ENCODE assay signal across 1 cellular context in the genomic region with DNA sequence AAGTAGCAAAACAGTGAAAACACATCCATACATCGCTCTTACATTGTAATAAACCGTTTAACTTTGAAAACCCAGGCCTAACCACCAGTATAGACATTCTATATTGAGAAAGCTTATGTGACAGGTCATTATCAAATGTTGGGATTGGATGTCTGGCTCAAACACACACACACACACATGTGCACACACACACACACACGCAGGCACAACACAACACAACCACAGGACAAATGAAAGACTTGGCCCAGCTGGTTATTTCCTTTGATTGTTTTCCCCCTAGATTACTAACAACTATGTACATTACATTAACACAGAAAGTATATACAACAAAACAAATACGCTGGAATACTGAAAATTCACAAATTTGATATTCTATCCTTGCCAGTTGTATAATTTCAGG.
TF ChIP-seq lines count a peak whose summit lies in the region.

No MANE protein-coding gene starts in this region.

TF ChIP-seq in HepG2, 621 proteins besides CTCF, POLR2A, EP300 and RAD21 (continued from another document):
- TF ChIP-seq CREM (IDR thresholded peaks at IDR 0.05) (no peak), CREM (CRISPR knock-in tag; IDR thresholded peaks at IDR 0.05) (no peak), THYN1 (CRISPR knock-in tag; IDR thresholded peaks at IDR 0.05; ENCODE audit: borderline replicate concordance, low read depth) (no peak), ZNF616 (CRISPR knock-in tag; IDR thresholded peaks at IDR 0.05; ENCODE audit: low read depth) (no peak), STAG1 (CRISPR knock-in tag; IDR thresholded peaks at IDR 0.05) (no peak), MTF1 (CRISPR knock-in tag; IDR thresholded peaks at IDR 0.05) (no peak), NCOA2 (CRISPR knock-in tag; IDR thresholded peaks at IDR 0.05) (no peak), RFX5 (IDR thresholded peaks at IDR 0.05; ENCODE audit: low read depth, low read length) (no peak), TCF7L2 (IDR thresholded peaks at IDR 0.05; ENCODE audit: low read depth, low read length) (no peak), ZNF441 (CRISPR knock-in tag; IDR thresholded peaks at IDR 0.05; ENCODE audit: borderline replicate concordance) (no peak), ZNF260 (CRISPR knock-in tag; IDR thresholded peaks at IDR 0.05; ENCODE audit: borderline replicate concordance, low read depth) (no peak), ZFP41 (CRISPR knock-in tag; IDR thresholded peaks at IDR 0.05; ENCODE audit: borderline replicate concordance) (no peak), ZNF703 (CRISPR knock-in tag; IDR thresholded peaks at IDR 0.05; ENCODE audit: borderline replicate concordance) (no peak), IRF9 (CRISPR knock-in tag; IDR thresholded peaks at IDR 0.05; ENCODE audit: borderline replicate concordance) (no peak)
TF ChIP-seq in HepG2: peak in this region for 0.
